Comparison of ENCODE assay signal across 8 cellular contexts in genomic region chr4:185142911-185143595, GRCh38. TPM values are rescaled to one million over a fixed set of nuclear protein-coding genes. Genes with fewer than 3 reads are reported as not detected.
DNase-seq lines count a peak whose midpoint lies in the region; ATAC-seq, FAIRE-seq and TF ChIP-seq lines count a peak whose summit lies in the region.

Gene SLC25A4, plus strand, starts transcription at chr4:185143266. Its CDS starts 107 bp downstream, at chr4:185143373.

- DNase-seq in A549 (ENCODE audit: low read depth in 1 of 2, low spot score in 1 of 2) (peak; percentile 62 to 77), NCI-H2196 (lab: John Stamatoyannopoulos, UW; ENCODE audit: unreplicated experiment) (peak; percentile 67), chondrocyte (ENCODE audit: low spot score) (no peak), kidney tubule cell (ENCODE audit: low spot score) (peak; percentile 89)
- DNase-seq in activated CD4-positive, alpha-beta T cell treated with anti-CD3 and anti-CD28 coated beads for 24 hours (ENCODE audit: low read depth in 2 of 2) = peak; percentile 65 to 75
- DNase-seq in stimulated activated CD4-positive, alpha-beta T cell treated with anti-CD3 and anti-CD28 coated beads, Interleukin-1b, Interleukin-23, amount 100 ng/mL, for 4 hours (ENCODE audit: low read depth in 2 of 2) = peak; percentile 71 to 79

- TF ChIP-seq CTCF in A549 (IDR thresholded peaks at IDR 0.05) = peak; percentile 30
- peak; percentile 75 for TF ChIP-seq CTCF in chondrocyte (IDR thresholded peaks at IDR 0.05)

- H3K4me1 Mint-ChIP-seq in chondrocyte (ENCODE audit: low read depth) = peaks cover 38% of the 10 kb centered on the region

- peak within 1 kb of the TSS; percentile 73 for H3K4me3 Mint-ChIP-seq in chondrocyte (ENCODE audit: unreplicated experiment)

- peaks cover 8% of the 10 kb centered on the region; the same call in 1 of the 3 replicates for H3K4me1 ChIP-seq in A549

- no peak for TF ChIP-seq EP300 in A549 (IDR thresholded peaks at IDR 0.05)

- peak within 1 kb of the TSS; percentile 71 for H3K27ac Mint-ChIP-seq in chondrocyte (ENCODE audit: unreplicated experiment)

- H3K4me3 ChIP-seq in A549 = peak within 1 kb of the TSS; percentile 93

- peak within 1 kb of the TSS; percentile 98 for H3K4me2 ChIP-seq in A549

- H3K9me3 ChIP-seq in A549 = no peaks in the 10 kb centered on the region

- no peak for FAIRE-seq in A549 (lab: Jason Lieb, UNC)

- H3K27ac ChIP-seq in A549 = peak within 1 kb of the TSS; percentile 81 to 95

- POLR2A ChIA-PET in A549 (lab: Yijun Ruan, JAX) = interaction anchor here (0.6 to 2.2 kb wide), 9 partner anchors 9 to 569 kb away, joined by 3 to 11 read pairs (median 5); partner anchors contain the start of genes ANKRD37, CASP3, LRP2BP and PRIMPOL

- peaks cover 1% of the 10 kb centered on the region for H3K36me3 Mint-ChIP-seq in chondrocyte (ENCODE audit: low read depth)

- WGBS in A549 (ENCODE audit: missing lambda C conversion rate) = 0% methylated on average over 1 of the region's 87 CpGs

- CTCF ChIA-PET in A549 (lab: Yijun Ruan, JAX) = interaction anchor here (1.0 to 2.3 kb wide), 6 partner anchors 9 to 103 kb away, joined by 3 to 8 read pairs (median 3); no protein-coding TSS in a partner anchor

- no peak for TF ChIP-seq RAD21 in A549 (conservative IDR thresholded peaks at IDR 0.05 in 1 of 2, IDR thresholded peaks at IDR 0.05 in 1 of 2)

- H3K9me3 Mint-ChIP-seq in chondrocyte (ENCODE audit: low read depth) = no peaks in the 10 kb centered on the region

- H3K27me3 Mint-ChIP-seq in chondrocyte (ENCODE audit: low read depth) = no peaks in the 10 kb centered on the region

- TF ChIP-seq POLR2A in A549 (IDR thresholded peaks at IDR 0.05; ENCODE audit: low read length) = peak; percentile 98

- ATAC-seq in A549 = peak; percentile 96 to 98
- ATAC-seq in GM18511 (IDR thresholded peaks at IDR 0.05; ENCODE audit: unreplicated experiment) = peak; percentile 94
- peak; percentile 96 for ATAC-seq in HG03039 (IDR thresholded peaks at IDR 0.05; ENCODE audit: unreplicated experiment)

TF ChIP-seq in A549, 52 proteins besides CTCF, POLR2A, EP300 and RAD21:
- no peak for TF ChIP-seq ESRRA (IDR thresholded peaks at IDR 0.05; ENCODE audit: borderline replicate concordance, low read length)
- TF ChIP-seq SMC3 (IDR thresholded peaks at IDR 0.05) = no peak
- TF ChIP-seq CBX8 (IDR thresholded peaks at IDR 0.05) = no peak
- no peak for TF ChIP-seq HOXA7 (CRISPR knock-in tag; IDR thresholded peaks at IDR 0.05)
- no peak for TF ChIP-seq ZC3H11A (IDR thresholded peaks at IDR 0.05)
- peak; percentile 46; the same call in 1 of the 2 replicates for TF ChIP-seq GATA3 (IDR thresholded peaks at IDR 0.05; ENCODE audit: borderline replicate concordance)
- no peak; the same call in 1 of the 2 replicates for TF ChIP-seq E2F6 (IDR thresholded peaks at IDR 0.05; ENCODE audit: borderline replicate concordance, low read depth)
- TF ChIP-seq CHD2 (IDR thresholded peaks at IDR 0.05; ENCODE audit: low read length, partially characterized antibody) = peak; percentile 97
- peak; percentile 51; the same call in 1 of the 2 replicates for TF ChIP-seq RNF2 (IDR thresholded peaks at IDR 0.05; ENCODE audit: borderline replicate concordance, low read depth)
- peak; percentile 99 for TF ChIP-seq REST (IDR thresholded peaks at IDR 0.05)
- TF ChIP-seq JUN (IDR thresholded peaks at IDR 0.05) = peak; percentile 64 to 76; a peak in 3 of 5 replicates
- TF ChIP-seq PHF8 (IDR thresholded peaks at IDR 0.05; ENCODE audit: borderline replicate concordance, low read depth) = peak; percentile 77
- TF ChIP-seq RCOR1 (IDR thresholded peaks at IDR 0.05; ENCODE audit: low read depth, low read length) = no peak
- peak; percentile 75 for TF ChIP-seq MAX (IDR thresholded peaks at IDR 0.05)
- TF ChIP-seq FOXS1 (CRISPR knock-in tag; IDR thresholded peaks at IDR 0.05) = no peak
- no peak for TF ChIP-seq HES2 (IDR thresholded peaks at IDR 0.05)
- no peak for TF ChIP-seq ATOH8 (CRISPR knock-in tag; IDR thresholded peaks at IDR 0.05; ENCODE audit: low read depth)
- TF ChIP-seq EHF (CRISPR knock-in tag; IDR thresholded peaks at IDR 0.05) = no peak
- TF ChIP-seq HMGXB4 (CRISPR knock-in tag; IDR thresholded peaks at IDR 0.05; ENCODE audit: borderline replicate concordance) = no peak
TF ChIP-seq in A549: peak in this region for 7.

RNA-seq across cellular contexts. Expression of gene SLC25A4, which starts in this region (rescaled TPM):
- 14.0 and 16.9 TPM in 2 replicates for polyA plus RNA-seq in A549 (2011; rRNA removed)
- polyA plus RNA-seq in A549 (2012; cell fraction: cytosol; rRNA removed) = 16.1 and 16.6 TPM in 2 replicates
- 14.6 and 16.5 TPM in 2 replicates for polyA plus RNA-seq in A549 (2012; cell fraction: nucleus; rRNA removed)
- 15.3 to 16.6 TPM (median 15.4 TPM) in 3 replicates for polyA plus RNA-seq in A549 (2017; fragmentation: RNase III; extraction: RNeasy Plus Mini Kit Qiagen cat#74134 plus additional on column Dnase treatment)
- 8.4 and 9.2 TPM in 2 replicates for polyA minus RNA-seq in A549 (2011; rRNA and poly(A)+ RNA removed)
- 48.9 to 61.5 TPM (median 61.0 TPM) in 3 replicates for total RNA-seq in chondrocyte
